In genomic region chr2:161165266-161165665, GRCh38 we compare ENCODE assay signal across 11 cellular contexts. TPM values are rescaled to one million over a fixed set of nuclear protein-coding genes. Genes with fewer than 3 reads are reported as not detected.
A peak's percentile ranks its signal among the peaks of the same experiment; 100 is the strongest.
DNase-seq lines count a peak whose midpoint lies in the region; ATAC-seq and TF ChIP-seq lines count a peak whose summit lies in the region.
"Had no signal": no experiment of that assay in that cellular context is flagged by ENCODE, and none has a peak within 500 bp of the region (broad histone marks: within the 10 kb centered on the region; RNA-seq: fewer than 3 reads in every experiment).

No MANE protein-coding gene starts in this region.

- H3K27ac ChIP-seq in GM23248 (peak overlapping the region; percentile 71), esophagus squamous epithelium (peak overlapping the region in 1 of 4 donors; percentile 13)
- H3K27ac ChIP-seq in CD4-positive, alpha-beta T cell (ENCODE audit: low read depth, low read length), result no peak overlapping the region

- peak overlapping the region; percentile 63 for H3K4me2 ChIP-seq in GM23248 (ENCODE audit: unreplicated experiment)

- H3K9me3 ChIP-seq in GM23248 (ENCODE audit: low read depth), result no peaks in the 10 kb centered on the region
- H3K9me3 ChIP-seq in CD4-positive, alpha-beta T cell (ENCODE audit: control insufficient read depth, low read length), result no peaks in the 10 kb centered on the region
- no peaks in the 10 kb centered on the region for H3K9me3 ChIP-seq in esophagus squamous epithelium
- H3K9me3 ChIP-seq: stomach had no signal

- H3K4me3 ChIP-seq in GM23248, result peak overlapping the region; percentile 34
- no peak overlapping the region for H3K4me3 ChIP-seq in esophagus squamous epithelium
- H3K4me3 ChIP-seq: stomach had no signal

- H3K4me3 Mint-ChIP-seq in activated T-helper 1 cell treated with anti-CD3 and anti-CD28 coated beads, Interleukin-12 subunit alpha, Interleukin-12 subunit beta, Interleukin-2, Interleukin-4 antibody, amounts not matched to agents 30 ng/mL and 10 ng/mL and 1 ng/mL, durations not matched to agents 14 hours and 24 hours and 36 hours, result peak overlapping the region; percentile 75
- H3K4me3 Mint-ChIP-seq in CD4-positive, alpha-beta T cell, result no peak overlapping the region
- H3K4me3 Mint-ChIP-seq: WTC11 had no signal

- H3K9ac ChIP-seq in GM23248, result peak overlapping the region; percentile 19

- intact Hi-C loops in activated T-helper 1 cell treated with anti-CD3 and anti-CD28 coated beads, Interleukin-12 subunit alpha, Interleukin-12 subunit beta, Interleukin-2, Interleukin-4 antibody, amounts not matched to agents 30 ng/mL and 10 ng/mL and 1 ng/mL, durations not matched to agents 14 hours and 24 hours and 36 hours (cut with micrococcal nuclease), result loop anchor here (5.0 to 10.0 kb wide), 5 partner anchors 498 to 940 kb away; partner anchors contain the start of gene DPP4
- intact Hi-C loops in CD4-positive, alpha-beta T cell (cut with DNase I, micrococcal nuclease), result no loop called here
- intact Hi-C loops in esophagus squamous epithelium (cut with DNase I), result no loop called here

- in situ Hi-C loops in GM23248 (cut with MboI), result no loop called here

- peaks cover 95% of the 10 kb centered on the region for H3K4me1 Mint-ChIP-seq in activated T-helper 1 cell treated with anti-CD3 and anti-CD28 coated beads, Interleukin-12 subunit alpha, Interleukin-12 subunit beta, Interleukin-2, Interleukin-4 antibody, amounts not matched to agents 30 ng/mL and 10 ng/mL and 1 ng/mL, durations not matched to agents 14 hours and 24 hours and 36 hours (ENCODE audit: low read depth)
- peaks cover 88% of the 10 kb centered on the region for H3K4me1 Mint-ChIP-seq in CD4-positive, alpha-beta T cell (ENCODE audit: low read depth)

- DNase-seq in A172 (ENCODE audit: low spot score), result peak; percentile 36
- peak; percentile 74 for DNase-seq in GM23248
- DNase-seq in activated T-helper 1 cell treated with anti-CD3 and anti-CD28 coated beads, Interleukin-12 subunit alpha, Interleukin-12 subunit beta, Interleukin-2, Interleukin-4 antibody, amounts not matched to agents 30 ng/mL and 10 ng/mL and 1 ng/mL, durations not matched to agents 14 hours and 24 hours and 36 hours (ENCODE audit: low spot score), result no peak
- peak; percentile 75 for DNase-seq in iris pigment epithelial cell (ENCODE audit: low read depth)
- no peak for DNase-seq in ecto neural progenitor cell (ENCODE audit: low spot score)
- no peak for DNase-seq in CD4-positive, alpha-beta T cell
- DNase-seq in esophagus squamous epithelium (lab: John Stamatoyannopoulos, UW), result no peak
- DNase-seq: aorta, stomach had no signal

- H3K27me3 ChIP-seq in GM23248 (replicated peaks; ENCODE audit: insufficient read depth) (no peaks in the 10 kb centered on the region), esophagus squamous epithelium (no peaks in the 10 kb centered on the region)
- no peaks in the 10 kb centered on the region for H3K27me3 ChIP-seq in CD4-positive, alpha-beta T cell (ENCODE audit: control insufficient read depth, insufficient read depth, low read length)
- H3K27me3 ChIP-seq: stomach had no signal

- H3K9me2 ChIP-seq in GM23248 (ENCODE audit: insufficient read depth), result no peaks in the 10 kb centered on the region

- POLR2A ChIA-PET in CD4-positive, alpha-beta T cell (lab: Charles Lee), result interaction anchor here (0.5 to 1.1 kb wide), 2 partner anchors 29 to 76 kb away, joined by 3 to 4 read pairs; no protein-coding TSS in a partner anchor

- H3K36me3 ChIP-seq in GM23248 (ENCODE audit: low read depth), result peaks cover 31% of the 10 kb centered on the region; the same call in 1 of the 2 replicates
- peaks cover 0 to 42% (median 0%) of the 10 kb centered on the region in 3 donors for H3K36me3 ChIP-seq in esophagus squamous epithelium

- peaks cover 91% of the 10 kb centered on the region for H3K79me2 ChIP-seq in GM23248 (ENCODE audit: insufficient read depth)

- no peak for TF ChIP-seq CTCF in CD4-positive, alpha-beta T cell (IDR thresholded peaks at IDR 0.05)
- TF ChIP-seq CTCF in esophagus squamous epithelium (IDR thresholded peaks at IDR 0.05), result no peak

- peaks cover 50% of the 10 kb centered on the region for H3K4me1 ChIP-seq in GM23248 (ENCODE audit: insufficient read depth)
- peaks cover 0 to 78% (median 5%) of the 10 kb centered on the region in 3 donors for H3K4me1 ChIP-seq in esophagus squamous epithelium

- peaks cover 7% of the 10 kb centered on the region for H3K9me3 Mint-ChIP-seq in activated T-helper 1 cell treated with anti-CD3 and anti-CD28 coated beads, Interleukin-12 subunit alpha, Interleukin-12 subunit beta, Interleukin-2, Interleukin-4 antibody, amounts not matched to agents 30 ng/mL and 10 ng/mL and 1 ng/mL, durations not matched to agents 14 hours and 24 hours and 36 hours
- no peaks in the 10 kb centered on the region for H3K9me3 Mint-ChIP-seq in CD4-positive, alpha-beta T cell
- H3K9me3 Mint-ChIP-seq: WTC11 had no signal

- peak overlapping the region; percentile 94 for H3K27ac Mint-ChIP-seq in activated T-helper 1 cell treated with anti-CD3 and anti-CD28 coated beads, Interleukin-12 subunit alpha, Interleukin-12 subunit beta, Interleukin-2, Interleukin-4 antibody, amounts not matched to agents 30 ng/mL and 10 ng/mL and 1 ng/mL, durations not matched to agents 14 hours and 24 hours and 36 hours
- no peak overlapping the region for H3K27ac Mint-ChIP-seq in CD4-positive, alpha-beta T cell
- H3K27ac Mint-ChIP-seq: WTC11 had no signal

- ATAC-seq in GM18498 (IDR thresholded peaks at IDR 0.05; ENCODE audit: unreplicated experiment), result no peak
- ATAC-seq in CD4-positive, alpha-beta T cell (ENCODE audit: poor library complexity), result no peak
- ATAC-seq: WTC11 had no signal

- no peaks in the 10 kb centered on the region for H3K27me3 Mint-ChIP-seq in activated T-helper 1 cell treated with anti-CD3 and anti-CD28 coated beads, Interleukin-12 subunit alpha, Interleukin-12 subunit beta, Interleukin-2, Interleukin-4 antibody, amounts not matched to agents 30 ng/mL and 10 ng/mL and 1 ng/mL, durations not matched to agents 14 hours and 24 hours and 36 hours (ENCODE audit: insufficient read depth)
- no peaks in the 10 kb centered on the region for H3K27me3 Mint-ChIP-seq in CD4-positive, alpha-beta T cell

- no peak overlapping the region for H2AFZ ChIP-seq in GM23248

- no peaks in the 10 kb centered on the region for H4K20me1 ChIP-seq in GM23248 (ENCODE audit: insufficient read depth)

- H3F3A ChIP-seq in GM23248 (ENCODE audit: insufficient read depth), result peaks cover 25% of the 10 kb centered on the region

- no peak for TF ChIP-seq POLR2A in esophagus squamous epithelium (IDR thresholded peaks at IDR 0.05)

- H3K36me3 Mint-ChIP-seq in activated T-helper 1 cell treated with anti-CD3 and anti-CD28 coated beads, Interleukin-12 subunit alpha, Interleukin-12 subunit beta, Interleukin-2, Interleukin-4 antibody, amounts not matched to agents 30 ng/mL and 10 ng/mL and 1 ng/mL, durations not matched to agents 14 hours and 24 hours and 36 hours (ENCODE audit: low read depth), result peaks cover 62% of the 10 kb centered on the region
- peaks cover 53% of the 10 kb centered on the region for H3K36me3 Mint-ChIP-seq in CD4-positive, alpha-beta T cell (ENCODE audit: low read depth)

- CTCF ChIA-PET in CD4-positive, alpha-beta T cell (lab: Charles Lee), result interaction anchor here (0.9 kb wide), 1 partner anchor 12 kb away, joined by 3 read pairs; no protein-coding TSS in a partner anchor

RNA-seq across cellular contexts. Expression of gene TANK, which starts 5.0 kb away (rescaled TPM):
- total RNA-seq in A172 (2014; rRNA removed; shearing (Covaris generic)), result 74.0 and 74.5 TPM in 2 replicates
- 60.4 and 69.4 TPM in 2 replicates for total RNA-seq in GM23248 (2014; rRNA removed; shearing (Covaris generic))
- polyA plus RNA-seq in GM23248 (2016; fragmentation: Nextera tagmentation; extraction: Ambion mirVana), result 84.4 and 87.1 TPM in 2 replicates
- 136 and 141 TPM in 2 replicates for total RNA-seq in activated T-helper 1 cell treated with anti-CD3 and anti-CD28 coated beads, Interleukin-12 subunit alpha, Interleukin-12 subunit beta, Interleukin-2, Interleukin-4 antibody, amounts not matched to agents 30 ng/mL and 10 ng/mL and 1 ng/mL, durations not matched to agents 14 hours and 24 hours and 36 hours
- total RNA-seq in CD4-positive, alpha-beta T cell, result 10 to 100 TPM; 66.3 to 71.7 TPM
- 10 to 100 TPM; 34.8 to 83.7 (median 60.7) TPM for total RNA-seq in esophagus squamous epithelium

Comparison
In these comparisons a context has a peak if more than half of its experiments do, and no peak if none do; other contexts are left out.
1. DNase-seq: peak in A172 (single experiment), GM23248 (single experiment) and iris pigment epithelial cell (single experiment); none in activated T-helper 1 cell treated with anti-CD3 and anti-CD28 coated beads, Interleukin-12 subunit alpha, Interleukin-12 subunit beta, Interleukin-2, Interleukin-4 antibody, amounts not matched to agents 30 ng/mL and 10 ng/mL and 1 ng/mL, durations not matched to agents 14 hours and 24 hours and 36 hours (single experiment), ecto neural progenitor cell (single experiment), CD4-positive, alpha-beta T cell (0 of 10) and esophagus squamous epithelium (single experiment).